ENCODE assay signal across 10 cellular contexts in genomic region chr9:41113348-41113747, GRCh38. TPM values are rescaled to one million over a fixed set of nuclear protein-coding genes. Genes with fewer than 3 reads are reported as not detected.
"Had no signal": no experiment of that assay in that cellular context is flagged by ENCODE, and none has a peak within 500 bp of the region (broad histone marks: within the 10 kb centered on the region; RNA-seq: fewer than 3 reads in every experiment).

No MANE protein-coding gene starts in this region.

RNA-seq across cellular contexts. Expression of gene FOXD4L6, which starts 15.1 kb away (rescaled TPM):
- total RNA-seq: activated CD8-positive, alpha-beta memory T cell treated with anti-CD3 and anti-CD28 coated beads for 36 hours; activated CD8-positive, alpha-beta T cell treated with anti-CD3 and anti-CD28 coated beads, Interleukin-2, amount 10 ng/mL, durations not matched to agents 7 days and 5 days; activated naive CD8-positive, alpha-beta T cell treated with anti-CD3 and anti-CD28 coated beads for 36 hours; bronchial epithelial cell; cardiac septum; chondrocyte; foreskin keratinocyte; gastrocnemius medialis; heart left ventricle; T-helper 1 cell treated with Interleukin-12 subunit alpha and Interleukin-12 subunit beta and Interleukin-4 antibody, amounts not matched to agents 30 ng/mL and 1 ng/mL, for 36 hours had no signal
